ENCODE assay signal across 27 cellular contexts in genomic region chr12:76109879-76110278, GRCh38.
"Had no signal": no experiment of that assay in that cellular context is flagged by ENCODE, and none has a peak within 500 bp of the region (broad histone marks: within the 10 kb centered on the region; RNA-seq: fewer than 3 reads in every experiment).

No MANE protein-coding gene starts in this region.

- DNase-seq: effector CD8-positive, alpha-beta T cell; gastrocnemius medialis; heart right ventricle; hypothalamus; left ventricle myocardium inferior; lower lobe of right lung; mesenchymal stem cell; midbrain; occipital lobe; retina; spleen; stimulated activated CD4-positive, alpha-beta T cell treated with anti-CD3 and anti-CD28 coated beads, Interleukin-15, amount 100 ng/mL, for 24 hours; stimulated activated CD4-positive, alpha-beta T cell treated with anti-CD3 and anti-CD28 coated beads, Interleukin-1b, Interleukin-23, amount 100 ng/mL, for 48 hours; stimulated activated CD4-positive, alpha-beta T cell treated with anti-CD3 and anti-CD28 coated beads, Interleukin-4, amount 100 ng/mL, for 24 hours; tibial artery; upper lobe of left lung had no signal

- H3K4me3 ChIP-seq: coronary artery, gastrocnemius medialis, heart right ventricle, left ventricle myocardium inferior, lower lobe of right lung, neural progenitor cell, prostate gland, spleen, tibial artery, upper lobe of left lung, vagina had no signal

- H3K36me3 ChIP-seq: gastrocnemius medialis, heart right ventricle, left ventricle myocardium inferior, lower lobe of right lung, neural progenitor cell, prostate gland, spleen, tibial artery, upper lobe of left lung, vagina had no signal

- H3K4me1 ChIP-seq: gastrocnemius medialis, lower lobe of right lung, neural progenitor cell, parathyroid adenoma, prostate gland, tibial artery, upper lobe of left lung, vagina had no signal

- FAIRE-seq: endometrium, keratinocyte had no signal

- H3K27me3 ChIP-seq: gastrocnemius medialis, heart right ventricle, neural progenitor cell, spleen, tibial artery, upper lobe of left lung, vagina had no signal

- H3K9me3 ChIP-seq: gastrocnemius medialis, heart right ventricle, left ventricle myocardium inferior, lower lobe of right lung, prostate gland, spleen, tibial artery, upper lobe of left lung, vagina had no signal

- H3K9ac ChIP-seq: neural progenitor cell, parathyroid adenoma had no signal

- ATAC-seq: esophagus mucosa; gastrocnemius medialis; heart right ventricle; lower lobe of right lung; natural killer cell treated with Interleukin-12 subunit alpha and Interleukin-12 subunit beta and Interleukin-15 and Interleukin-18, amount 100 ng/mL, for 72 hours; sciatic nerve; stimulated activated memory B cell treated with anti-CD40 and anti-IgM and Interleukin-4, amounts not matched to agents 10 μg/mL and 1 μg/mL and 100 μg/mL, for 72 hours had no signal

- H3K79me2 ChIP-seq: parathyroid adenoma had no signal

- H3K4me2 ChIP-seq: neural progenitor cell had no signal

- H2AFZ ChIP-seq: neural progenitor cell, parathyroid adenoma had no signal

- H3K27ac ChIP-seq: coronary artery, gastrocnemius medialis, heart right ventricle, left ventricle myocardium inferior, lower lobe of right lung, neural progenitor cell, parathyroid adenoma, prostate gland, spleen, tibial artery, upper lobe of left lung, vagina had no signal
